ENCODE assay signal across 9 cellular contexts in genomic region chr6:154277578-154278128, GRCh38.
DNase-seq lines count a peak whose midpoint lies in the region; ATAC-seq and TF ChIP-seq lines count a peak whose summit lies in the region.
"Had no signal": no experiment of that assay in that cellular context is flagged by ENCODE, and none has a peak within 500 bp of the region (broad histone marks: within the 10 kb centered on the region; RNA-seq: fewer than 3 reads in every experiment).

No MANE protein-coding gene starts in this region.

- H3K9me2 ChIP-seq in SK-N-SH: no peaks in the 10 kb centered on the region

- no peak overlapping the region; a peak in 1 of 4 replicates for H3K4me3 ChIP-seq in SK-N-SH (ENCODE audit: low read depth in 2 of 2, low read length in 1 of 2)
- H3K4me3 ChIP-seq: cardiac muscle cell had no signal

- no peaks in the 10 kb centered on the region for H3K9me3 Mint-ChIP-seq in activated naive CD4-positive, alpha-beta T cell treated with anti-CD3 and anti-CD28 coated beads, Interleukin-2, amount 10 ng/mL, durations not matched to agents 7 days and 5 days
- H3K9me3 Mint-ChIP-seq in progenitor cell of endocrine pancreas (ENCODE audit: low read depth): peaks cover 3% of the 10 kb centered on the region

- TF ChIP-seq EP300 in SK-N-SH (IDR thresholded peaks at IDR 0.05; ENCODE audit: borderline replicate concordance in 1 of 2, low read depth in 1 of 2, low read length in 1 of 2): no peak

- no peak overlapping the region for H3K4me2 ChIP-seq in SK-N-SH

- peaks cover 26% of the 10 kb centered on the region for H3K4me1 Mint-ChIP-seq in activated naive CD4-positive, alpha-beta T cell treated with anti-CD3 and anti-CD28 coated beads, Interleukin-2, amount 10 ng/mL, durations not matched to agents 7 days and 5 days
- H3K4me1 Mint-ChIP-seq in progenitor cell of endocrine pancreas (ENCODE audit: low read depth): no peaks in the 10 kb centered on the region

- peaks cover 0 to 4% of the 10 kb centered on the region in 2 experiments; a peak in 1 of 4 replicates for H3K4me1 ChIP-seq in SK-N-SH (ENCODE audit: control insufficient read depth in 1 of 2, insufficient read depth in 2 of 2, low read depth in 1 of 2, low read length in 1 of 2)

- no peak overlapping the region for H3K27ac Mint-ChIP-seq in activated naive CD4-positive, alpha-beta T cell treated with anti-CD3 and anti-CD28 coated beads, Interleukin-2, amount 10 ng/mL, durations not matched to agents 7 days and 5 days
- H3K27ac Mint-ChIP-seq in progenitor cell of endocrine pancreas: no peak overlapping the region

- ATAC-seq in SK-N-SH treated with all-trans-retinoic acid at 6 μM for 48 hours (no peak), HG03196 (IDR thresholded peaks at IDR 0.05; ENCODE audit: unreplicated experiment) (peak; percentile 28)

- no peaks in the 10 kb centered on the region for H3K9me3 ChIP-seq in SK-N-SH

- peaks cover 14% of the 10 kb centered on the region for H3K27me3 Mint-ChIP-seq in activated naive CD4-positive, alpha-beta T cell treated with anti-CD3 and anti-CD28 coated beads, Interleukin-2, amount 10 ng/mL, durations not matched to agents 7 days and 5 days
- no peaks in the 10 kb centered on the region for H3K27me3 Mint-ChIP-seq in progenitor cell of endocrine pancreas

- no peaks in the 10 kb centered on the region for H3K79me2 ChIP-seq in SK-N-SH (ENCODE audit: insufficient read depth)

- H3F3A ChIP-seq in SK-N-SH (replicated peaks; ENCODE audit: insufficient read depth): no peaks in the 10 kb centered on the region

- DNase-seq in SK-N-SH (no peak), NCI-H526 (lab: John Stamatoyannopoulos, UW) (no peak), progenitor cell of endocrine pancreas (ENCODE audit: low spot score, unreplicated experiment) (no peak), SW 1271 (lab: John Stamatoyannopoulos, UW) (no peak)
- DNase-seq in activated naive CD4-positive, alpha-beta T cell treated with anti-CD3 and anti-CD28 coated beads, Interleukin-2, amount 10 ng/mL, durations not matched to agents 7 days and 5 days: no peak
- DNase-seq in stimulated activated CD4-positive, alpha-beta T cell treated with anti-CD3 and anti-CD28 coated beads, Interleukin-2, amount 100 ng/mL, for 4 hours (ENCODE audit: low read depth): peak; percentile 48

- H4K20me1 ChIP-seq in SK-N-SH (ENCODE audit: insufficient read depth): no peaks in the 10 kb centered on the region

- no peaks in the 10 kb centered on the region for H3K27me3 ChIP-seq in SK-N-SH (ENCODE audit: insufficient read depth)
- H3K27me3 ChIP-seq: cardiac muscle cell had no signal

- WGBS in SK-N-SH (ENCODE audit: low lambda C conversion rate): 80% methylated on average over 7 of the region's 7 CpGs

- H3K4me3 Mint-ChIP-seq in activated naive CD4-positive, alpha-beta T cell treated with anti-CD3 and anti-CD28 coated beads, Interleukin-2, amount 10 ng/mL, durations not matched to agents 7 days and 5 days: peak overlapping the region; percentile 36
- H3K4me3 Mint-ChIP-seq in progenitor cell of endocrine pancreas (ENCODE audit: low read depth): no peak overlapping the region

- CTCF ChIA-PET in SK-N-SH (lab: Yijun Ruan, JAX): interaction anchor here (0.5 to 3.0 kb wide), 34 partner anchors 8 to 1256 kb away, joined by 3 to 19 read pairs (median 3); no protein-coding TSS in a partner anchor
- CTCF ChIA-PET in activated naive CD4-positive, alpha-beta T cell treated with anti-CD3 and anti-CD28 coated beads, Interleukin-2, amount 10 ng/mL, durations not matched to agents 7 days and 5 days (lab: Charles Lee): interaction anchor here (0.6 to 7.4 kb wide), 21 partner anchors 9 to 131 kb away, joined by 3 to 106 read pairs (median 4); no protein-coding TSS in a partner anchor

- no peak overlapping the region for H3K27ac ChIP-seq in SK-N-SH (ENCODE audit: low read depth in 2 of 2, low read length in 1 of 2)
- H3K27ac ChIP-seq: cardiac muscle cell had no signal

- POLR2A ChIA-PET in SK-N-SH (lab: Yijun Ruan, JAX): no interaction called here

- no peak overlapping the region for H3K9ac ChIP-seq in SK-N-SH

- TF ChIP-seq CTCF in SK-N-SH (IDR thresholded peaks at IDR 0.05): 0 out of 2 replicates have a peak, but pooled peaks have one; percentile 2
- no peak for TF ChIP-seq CTCF in progenitor cell of endocrine pancreas (IDR thresholded peaks at IDR 0.05; ENCODE audit: unreplicated experiment)

- H3K36me3 ChIP-seq in SK-N-SH (replicated peaks in 1 of 2; ENCODE audit: control insufficient read depth in 1 of 2, insufficient read depth in 2 of 2, low read length in 1 of 2): no peaks in the 10 kb centered on the region
- H3K36me3 ChIP-seq: cardiac muscle cell had no signal

- TF ChIP-seq RAD21 in SK-N-SH (IDR thresholded peaks at IDR 0.05; ENCODE audit: low read length): no peak

- peaks cover 2% of the 10 kb centered on the region for H3K36me3 Mint-ChIP-seq in activated naive CD4-positive, alpha-beta T cell treated with anti-CD3 and anti-CD28 coated beads, Interleukin-2, amount 10 ng/mL, durations not matched to agents 7 days and 5 days
- no peaks in the 10 kb centered on the region for H3K36me3 Mint-ChIP-seq in progenitor cell of endocrine pancreas (ENCODE audit: insufficient read depth)

- H2AFZ ChIP-seq in SK-N-SH (ENCODE audit: low read depth): no peak overlapping the region

TF ChIP-seq in SK-N-SH, 30 proteins besides CTCF, POLR2A, EP300 and RAD21 (continues in another document):
- TF ChIP-seq GATA2 (CRISPR knock-in tag; IDR thresholded peaks at IDR 0.05) (no peak), MEF2A (IDR thresholded peaks at IDR 0.05; ENCODE audit: borderline replicate concordance, low read depth) (no peak), GABPA (IDR thresholded peaks at IDR 0.05; ENCODE audit: low read depth) (no peak), REST (IDR thresholded peaks at IDR 0.05; ENCODE audit: low read depth, low read length) (no peak)

TF ChIP-seq in SK-N-SH treated with all-trans-retinoic acid at 6 μM for 48 hours, 23 proteins besides CTCF, POLR2A, EP300 and RAD21:
- no peak for TF ChIP-seq CREB5 (CRISPR knock-in tag; IDR thresholded peaks at IDR 0.05; ENCODE audit: low read depth)
